In the genomic region with DNA sequence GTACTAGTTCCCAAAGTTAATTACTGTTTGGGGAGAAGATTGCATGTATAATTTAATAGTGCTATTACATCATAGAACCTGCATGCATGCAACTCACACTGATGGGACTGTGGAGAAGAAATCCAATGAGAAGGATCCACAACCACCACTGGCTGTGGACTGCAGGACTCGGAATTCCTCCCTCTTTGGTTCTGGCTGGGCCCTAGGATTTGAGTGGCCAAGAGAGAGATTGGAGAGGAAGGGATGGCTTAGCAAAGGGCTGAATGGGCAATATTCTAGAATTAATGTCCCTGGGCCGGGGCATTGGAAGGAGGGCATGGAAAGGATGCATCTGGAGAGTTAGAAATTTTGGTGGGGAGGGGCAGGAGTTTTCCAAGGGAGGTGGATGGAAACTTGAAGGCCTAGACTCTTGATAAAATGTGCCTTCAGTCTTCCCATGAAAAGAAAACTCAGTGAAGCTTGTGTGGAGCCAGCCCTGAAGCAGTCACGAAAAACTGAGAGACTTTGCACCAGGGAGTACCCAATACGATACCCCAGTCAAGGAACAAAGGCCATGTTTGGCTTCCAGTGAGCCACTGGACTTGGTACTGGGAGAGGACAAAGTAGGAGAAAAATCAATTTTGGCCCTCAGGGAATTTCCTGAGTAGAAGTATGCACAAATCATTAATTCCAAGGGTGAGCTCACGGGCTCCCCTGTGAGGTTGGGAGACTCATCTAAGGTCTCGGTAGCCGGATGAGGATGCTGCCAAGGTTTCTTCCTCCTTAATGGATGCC, we compare ENCODE assay signal across 1 cellular context.
TF ChIP-seq lines count a peak whose summit lies in the region.

No MANE protein-coding gene starts in this region.

TF ChIP-seq in liver, 16 proteins besides CTCF, POLR2A, EP300 and RAD21 (continued from another document):
- TF ChIP-seq, protein P1, sequence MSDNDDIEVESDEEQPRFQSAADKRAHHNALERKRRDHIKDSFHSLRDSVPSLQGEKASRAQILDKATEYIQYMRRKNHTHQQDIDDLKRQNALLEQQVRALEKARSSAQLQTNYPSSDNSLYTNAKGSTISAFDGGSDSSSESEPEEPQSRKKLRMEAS (IDR thresholded peaks at IDR 0.05), result peak; percentile 92
- peak; percentile 96 for TF ChIP-seq SP1 (IDR thresholded peaks at IDR 0.05)
- TF ChIP-seq, protein P2, sequence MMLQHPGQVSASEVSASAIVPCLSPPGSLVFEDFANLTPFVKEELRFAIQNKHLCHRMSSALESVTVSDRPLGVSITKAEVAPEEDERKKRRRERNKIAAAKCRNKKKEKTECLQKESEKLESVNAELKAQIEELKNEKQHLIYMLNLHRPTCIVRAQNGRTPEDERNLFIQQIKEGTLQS (IDR thresholded peaks at IDR 0.05), result peak; percentile 42
- TF ChIP-seq, protein P3, sequence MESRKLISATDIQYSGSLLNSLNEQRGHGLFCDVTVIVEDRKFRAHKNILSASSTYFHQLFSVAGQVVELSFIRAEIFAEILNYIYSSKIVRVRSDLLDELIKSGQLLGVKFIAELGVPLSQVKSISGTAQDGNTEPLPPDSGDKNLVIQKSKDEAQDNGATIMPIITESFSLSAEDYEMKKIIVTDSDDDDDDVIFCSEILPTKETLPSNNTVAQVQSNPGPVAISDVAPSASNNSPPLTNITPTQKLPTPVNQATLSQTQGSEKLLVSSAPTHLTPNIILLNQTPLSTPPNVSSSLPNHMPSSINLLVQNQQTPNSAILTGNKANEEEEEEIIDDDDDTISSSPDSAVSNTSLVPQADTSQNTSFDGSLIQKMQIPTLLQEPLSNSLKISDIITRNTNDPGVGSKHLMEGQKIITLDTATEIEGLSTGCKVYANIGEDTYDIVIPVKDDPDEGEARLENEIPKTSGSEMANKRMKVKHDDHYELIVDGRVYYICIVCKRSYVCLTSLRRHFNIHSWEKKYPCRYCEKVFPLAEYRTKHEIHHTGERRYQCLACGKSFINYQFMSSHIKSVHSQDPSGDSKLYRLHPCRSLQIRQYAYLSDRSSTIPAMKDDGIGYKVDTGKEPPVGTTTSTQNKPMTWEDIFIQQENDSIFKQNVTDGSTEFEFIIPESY (IDR thresholded peaks at IDR 0.05), result peak; percentile 88
- peak; percentile 64 for TF ChIP-seq FOXA1 (IDR thresholded peaks at IDR 0.05)
- TF ChIP-seq, protein P4, sequence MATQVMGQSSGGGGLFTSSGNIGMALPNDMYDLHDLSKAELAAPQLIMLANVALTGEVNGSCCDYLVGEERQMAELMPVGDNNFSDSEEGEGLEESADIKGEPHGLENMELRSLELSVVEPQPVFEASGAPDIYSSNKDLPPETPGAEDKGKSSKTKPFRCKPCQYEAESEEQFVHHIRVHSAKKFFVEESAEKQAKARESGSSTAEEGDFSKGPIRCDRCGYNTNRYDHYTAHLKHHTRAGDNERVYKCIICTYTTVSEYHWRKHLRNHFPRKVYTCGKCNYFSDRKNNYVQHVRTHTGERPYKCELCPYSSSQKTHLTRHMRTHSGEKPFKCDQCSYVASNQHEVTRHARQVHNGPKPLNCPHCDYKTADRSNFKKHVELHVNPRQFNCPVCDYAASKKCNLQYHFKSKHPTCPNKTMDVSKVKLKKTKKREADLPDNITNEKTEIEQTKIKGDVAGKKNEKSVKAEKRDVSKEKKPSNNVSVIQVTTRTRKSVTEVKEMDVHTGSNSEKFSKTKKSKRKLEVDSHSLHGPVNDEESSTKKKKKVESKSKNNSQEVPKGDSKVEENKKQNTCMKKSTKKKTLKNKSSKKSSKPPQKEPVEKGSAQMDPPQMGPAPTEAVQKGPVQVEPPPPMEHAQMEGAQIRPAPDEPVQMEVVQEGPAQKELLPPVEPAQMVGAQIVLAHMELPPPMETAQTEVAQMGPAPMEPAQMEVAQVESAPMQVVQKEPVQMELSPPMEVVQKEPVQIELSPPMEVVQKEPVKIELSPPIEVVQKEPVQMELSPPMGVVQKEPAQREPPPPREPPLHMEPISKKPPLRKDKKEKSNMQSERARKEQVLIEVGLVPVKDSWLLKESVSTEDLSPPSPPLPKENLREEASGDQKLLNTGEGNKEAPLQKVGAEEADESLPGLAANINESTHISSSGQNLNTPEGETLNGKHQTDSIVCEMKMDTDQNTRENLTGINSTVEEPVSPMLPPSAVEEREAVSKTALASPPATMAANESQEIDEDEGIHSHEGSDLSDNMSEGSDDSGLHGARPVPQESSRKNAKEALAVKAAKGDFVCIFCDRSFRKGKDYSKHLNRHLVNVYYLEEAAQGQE (IDR thresholded peaks at IDR 0.05), result peak; percentile 74
- TF ChIP-seq GABPA (IDR thresholded peaks at IDR 0.05 in 1 of 2, conservative IDR thresholded peaks at IDR 0.05 in 1 of 2), result no peak
- TF ChIP-seq TAF1 (conservative IDR thresholded peaks at IDR 0.05), result no peak
- TF ChIP-seq FOXA2 (IDR thresholded peaks at IDR 0.05), result peak; percentile 41
- TF ChIP-seq EGR1 (IDR thresholded peaks at IDR 0.05; ENCODE audit: low read depth in 2 of 2), result peak in 1 of 2 donors; percentile 63
- peak; percentile 100 for TF ChIP-seq HNF4G (IDR thresholded peaks at IDR 0.05)
- TF ChIP-seq RXRA (IDR thresholded peaks at IDR 0.05), result peak; percentile 91 to 95
- peak; percentile 100 for TF ChIP-seq HNF4A (conservative IDR thresholded peaks at IDR 0.05)
- peak; percentile 55 for TF ChIP-seq NR2F2 (IDR thresholded peaks at IDR 0.05)
- peak; percentile 91 for TF ChIP-seq YY1 (IDR thresholded peaks at IDR 0.05)
